ENCODE assay signal across 13 cellular contexts in genomic region chr3:4953119-4953518, GRCh38.
"Had no signal": no experiment of that assay in that cellular context is flagged by ENCODE, and none has a peak within 500 bp of the region (broad histone marks: within the 10 kb centered on the region; RNA-seq: fewer than 3 reads in every experiment).

No MANE protein-coding gene starts in this region.

- H3K27ac ChIP-seq: neutrophil, transverse colon had no signal

- H3K4me3 ChIP-seq: transverse colon had no signal

- H3K9me3 ChIP-seq: neutrophil, transverse colon had no signal

- H3K4me1 ChIP-seq: transverse colon had no signal

- H3K27me3 ChIP-seq: neutrophil, transverse colon had no signal

- ATAC-seq: left lobe of liver; naive thymus-derived CD8-positive, alpha-beta T cell had no signal

- DNase-seq: activated CD4-positive, alpha-beta T cell treated with anti-CD3 and anti-CD28 coated beads, Interleukin-2, amount 50 U/mL, for 1 hour; activated CD8-positive, alpha-beta memory T cell treated with anti-CD3 and anti-CD28 coated beads for 24 hours; activated gamma-delta T cell treated with Interleukin-2 at 50 U/mL for 16 hours; aorta; hippocampal formation; naive thymus-derived CD8-positive, alpha-beta T cell; posterior cingulate gyrus; small intestine; stimulated activated CD4-positive, alpha-beta T cell treated with anti-CD3 and anti-CD28 coated beads, Interleukin-4, amount 100 ng/mL, for 24 hours; stimulated activated naive CD4-positive, alpha-beta T cell; transverse colon had no signal

- H3K36me3 ChIP-seq: neutrophil, transverse colon had no signal
